ENCODE assay signal across 11 cellular contexts in genomic region chr19:14632286-14632685, GRCh38. TPM values are rescaled to one million over a fixed set of nuclear protein-coding genes. Genes with fewer than 3 reads are reported as not detected.
DNase-seq lines count a peak whose midpoint lies in the region; ATAC-seq lines count a peak whose summit lies in the region.
"Had no signal": no experiment of that assay in that cellular context is flagged by ENCODE, and none has a peak within 500 bp of the region (broad histone marks: within the 10 kb centered on the region; RNA-seq: fewer than 3 reads in every experiment).

No MANE protein-coding gene starts in this region.

- no peak overlapping the region for H3K4me3 Mint-ChIP-seq in immature natural killer cell
- H3K4me3 Mint-ChIP-seq: natural killer cell treated with Interleukin-12 subunit alpha and Interleukin-12 subunit beta and Interleukin-15 and Interleukin-18, amount 100 ng/mL, for 72 hours had no signal

- H3K36me3 Mint-ChIP-seq in immature natural killer cell, result no peaks in the 10 kb centered on the region
- H3K36me3 Mint-ChIP-seq: natural killer cell treated with Interleukin-12 subunit alpha and Interleukin-12 subunit beta and Interleukin-15 and Interleukin-18, amount 100 ng/mL, for 72 hours had no signal

- no peaks in the 10 kb centered on the region for H3K9me3 Mint-ChIP-seq in immature natural killer cell
- H3K9me3 Mint-ChIP-seq: natural killer cell treated with Interleukin-12 subunit alpha and Interleukin-12 subunit beta and Interleukin-15 and Interleukin-18, amount 100 ng/mL, for 72 hours had no signal

- DNase-seq in Daoy (ENCODE audit: low read depth) (peak; percentile 51), HT1080 (ENCODE audit: low read depth) (peak; percentile 56), SW480 (ENCODE audit: low spot score) (peak; percentile 41), immature natural killer cell (peak; percentile 6 to 15 (median 7)), Right ventricle myocardium superior (no peak), NCI-H2196 (lab: John Stamatoyannopoulos, UW; ENCODE audit: unreplicated experiment) (no peak), hypothalamus (lab: John Stamatoyannopoulos, UW) (no peak), amniotic stem cell (lab: John Stamatoyannopoulos, UW) (no peak)

- H3K27ac Mint-ChIP-seq in immature natural killer cell, result no peak overlapping the region
- H3K27ac Mint-ChIP-seq: natural killer cell treated with Interleukin-12 subunit alpha and Interleukin-12 subunit beta and Interleukin-15 and Interleukin-18, amount 100 ng/mL, for 72 hours had no signal

- intact Hi-C loops in Right ventricle myocardium superior (cut with DNase I), result no loop called here

- peaks cover 3 to 4% (median 4%) of the 10 kb centered on the region in 3 donors for H3K27me3 Mint-ChIP-seq in immature natural killer cell (ENCODE audit: low read depth in 3 of 3)

- no peak for ATAC-seq in Right ventricle myocardium superior (ENCODE audit: poor library complexity)

- no peaks in the 10 kb centered on the region for H3K4me1 Mint-ChIP-seq in immature natural killer cell

RNA-seq across cellular contexts. Expression of gene ADGRE3, which starts 42.4 kb away (rescaled TPM):
- total RNA-seq in Daoy (2014; rRNA removed; shearing (Covaris generic)), result not detected in 2 replicates
- total RNA-seq in HT1080 (2014; rRNA removed; shearing (Covaris generic)), result not detected in 2 replicates
- not detected in 2 replicates for polyA plus RNA-seq in HT1080 (2015; cell fraction: cytosol; rRNA removed)
- not detected in 2 replicates for polyA plus RNA-seq in HT1080 (2015; cell fraction: nucleus; rRNA removed)
- polyA plus RNA-seq in immature natural killer cell, result under 1 TPM in 1 of 3 donors, not detected in 2; 0.66 TPM
- not detected for total RNA-seq in Right ventricle myocardium superior
- total RNA-seq: suprapubic skin had no signal

RNA-seq across cellular contexts. Expression of gene CLEC17A, which starts 49.4 kb away (rescaled TPM):
- 0.42 TPM in 1 of 2 replicates, not detected in the other for total RNA-seq in Daoy (2014; rRNA removed; shearing (Covaris generic))
- not detected in 2 replicates for total RNA-seq in HT1080 (2014; rRNA removed; shearing (Covaris generic))
- polyA plus RNA-seq in HT1080 (2015; cell fraction: cytosol; rRNA removed), result not detected in 2 replicates
- polyA plus RNA-seq in HT1080 (2015; cell fraction: nucleus; rRNA removed), result not detected in 2 replicates
- under 1 TPM in 1 of 3 donors, not detected in 2; 0.62 TPM for polyA plus RNA-seq in immature natural killer cell
- not detected for total RNA-seq in Right ventricle myocardium superior
- total RNA-seq: cardiac septum, suprapubic skin had no signal

RNA-seq across cellular contexts. Expression of gene ZNF333, which starts 57.6 kb away (rescaled TPM):
- 7.1 and 14.7 TPM in 2 replicates for total RNA-seq in Daoy (2014; rRNA removed; shearing (Covaris generic))
- total RNA-seq in HT1080 (2014; rRNA removed; shearing (Covaris generic)), result 7.9 TPM in 2 replicates
- polyA plus RNA-seq in HT1080 (2015; cell fraction: cytosol; rRNA removed), result 6.6 and 11.8 TPM in 2 replicates
- polyA plus RNA-seq in HT1080 (2015; cell fraction: nucleus; rRNA removed), result 58.1 and 60.9 TPM in 2 replicates
- 10 to 100 TPM; 10.8 to 15.1 (median 14.6) TPM for polyA plus RNA-seq in immature natural killer cell
- 7.0 TPM for total RNA-seq in Right ventricle myocardium superior

Comparison
In these comparisons a context has a peak if more than half of its experiments do, and no peak if none do; other contexts are left out.
1. DNase-seq: peak in Daoy (single experiment), HT1080 (single experiment), SW480 (single experiment) and immature natural killer cell (3 of 3); none in Right ventricle myocardium superior (single experiment), NCI-H2196 (single experiment), hypothalamus (0 of 51) and amniotic stem cell (single experiment).